21 cellular contexts compared by ENCODE assay signal in the genomic region with DNA sequence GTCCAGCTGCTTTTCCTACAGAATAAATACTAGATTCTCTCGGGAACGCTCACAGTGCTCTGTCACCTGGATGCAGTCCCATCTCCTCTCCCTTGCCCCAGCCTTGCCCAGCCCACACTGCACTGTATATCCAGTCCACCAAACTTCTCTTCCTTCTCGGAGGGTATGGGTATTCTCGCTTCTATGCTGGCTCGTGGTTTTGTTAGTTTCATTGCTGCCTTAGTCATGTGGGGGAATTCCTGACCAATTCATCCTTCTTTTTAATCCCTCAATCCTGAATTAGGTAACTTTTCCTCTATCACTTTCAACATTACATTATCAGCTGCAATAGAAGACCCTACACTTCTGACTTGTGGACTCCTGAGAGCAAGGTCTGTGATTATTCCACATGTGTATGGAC.
A peak's percentile ranks its signal among the peaks of the same experiment; 100 is the strongest.
DNase-seq lines count a peak whose midpoint lies in the region; ATAC-seq and TF ChIP-seq lines count a peak whose summit lies in the region.
"Had no signal": no experiment of that assay in that cellular context is flagged by ENCODE, and none has a peak within 500 bp of the region (broad histone marks: within the 10 kb centered on the region; RNA-seq: fewer than 3 reads in every experiment).

No MANE protein-coding gene starts in this region.

- dilution Hi-C loops in mammary epithelial cell (cut with HindIII; ENCODE audit: low sequenced_read_pairs) = no loop called here

- H3K4me3 ChIP-seq in mammary epithelial cell (replicated peaks in 1 of 3; ENCODE audit: insufficient read depth in 1 of 3, low read depth in 2 of 3, low read length in 3 of 3) = no peak overlapping the region
- H3K4me3 ChIP-seq in breast epithelium = no peak overlapping the region
- H3K4me3 ChIP-seq in fibroblast of mammary gland (ENCODE audit: control insufficient read depth, low read depth, low read length) = no peak overlapping the region
- H3K4me3 ChIP-seq: psoas muscle had no signal

- no peaks in the 10 kb centered on the region for H3K79me2 ChIP-seq in mammary epithelial cell (ENCODE audit: insufficient read depth, low read length)

- H3K27ac ChIP-seq in mammary epithelial cell (ENCODE audit: insufficient read depth, low read depth, low read length) (peak overlapping the region; percentile 1), breast epithelium (no peak overlapping the region)
- H3K27ac ChIP-seq: 22Rv1, psoas muscle, WERI-Rb-1 had no signal

- TF ChIP-seq POLR2A in breast epithelium (IDR thresholded peaks at IDR 0.05) = no peak

- H3K27me3 ChIP-seq in mammary epithelial cell (ENCODE audit: insufficient read depth, low read length) (no peaks in the 10 kb centered on the region), breast epithelium (no peaks in the 10 kb centered on the region)
- H3K27me3 ChIP-seq: BE2C had no signal

- no peaks in the 10 kb centered on the region for H4K20me1 ChIP-seq in mammary epithelial cell (ENCODE audit: insufficient read depth, low read length)

- WGBS in mammary epithelial cell (ENCODE audit: low coverage, missing lambda C conversion rate) = 37% methylated on average over 5 of the region's 5 CpGs

- ATAC-seq in SK-N-SH treated with all-trans-retinoic acid at 6 μM for 48 hours (peak; percentile 30; the same call in 1 of the 3 replicates), GM21825 (IDR thresholded peaks at IDR 0.05; ENCODE audit: unreplicated experiment) (no peak)
- ATAC-seq: left ventricle myocardium superior, psoas muscle had no signal

- intact Hi-C loops in mammary epithelial cell (cut with micrococcal nuclease) = no loop called here
- intact Hi-C loops in breast epithelium (cut with DNase I; ENCODE audit: low total_unique reads) = no loop called here

- no peak for TF ChIP-seq CTCF in mammary epithelial cell (conservative IDR thresholded peaks at IDR 0.05 in 1 of 2, IDR thresholded peaks at IDR 0.05 in 1 of 2; ENCODE audit: extremely low read depth in 1 of 2, insufficient read depth in 1 of 2, low read depth in 1 of 2, low read length in 2 of 2)
- TF ChIP-seq CTCF in breast epithelium (IDR thresholded peaks at IDR 0.05) = no peak
- TF ChIP-seq CTCF in fibroblast of mammary gland (conservative IDR thresholded peaks at IDR 0.05; ENCODE audit: control insufficient read depth, insufficient read depth, low read depth, low read length) = no peak

- H3K9ac ChIP-seq in mammary epithelial cell (ENCODE audit: insufficient read depth, low read length) = no peak overlapping the region

- H2AFZ ChIP-seq in mammary epithelial cell (ENCODE audit: low read depth, low read length) = peak overlapping the region; percentile 41

- H3K4me1 ChIP-seq in mammary epithelial cell (ENCODE audit: insufficient read depth, low read length) (peaks cover 7% of the 10 kb centered on the region), breast epithelium (no peaks in the 10 kb centered on the region)
- H3K4me1 ChIP-seq: BE2C, psoas muscle had no signal

- no TSS peak for BruUV-seq in mammary epithelial cell (replicated peaks; lab: Mats Ljungman, UMichigan)

- H3K36me3 ChIP-seq in mammary epithelial cell (ENCODE audit: insufficient read depth, low read length) = no peaks in the 10 kb centered on the region
- H3K36me3 ChIP-seq in breast epithelium = no peaks in the 10 kb centered on the region
- H3K36me3 ChIP-seq: BE2C, WERI-Rb-1 had no signal

- H3K4me2 ChIP-seq in mammary epithelial cell (ENCODE audit: insufficient read depth, low read depth, low read length) = peak overlapping the region; percentile 8

- CTCF ChIA-PET in mammary epithelial cell (lab: Charles Lee; ENCODE audit: low non-redundant PET) = no interaction called here

- DNase-seq in mammary epithelial cell (peak; percentile 72), breast epithelium (ENCODE audit: low spot score in 2 of 2) (no peak), fibroblast of mammary gland (ENCODE audit: low read depth) (peak; percentile 58), SHP77 treated with DMSO at 0.1 percent for 48 hours (lab: John Stamatoyannopoulos, UW) (no peak), UCSD-AML1 (lab: John Stamatoyannopoulos, UW; ENCODE audit: unreplicated experiment) (no peak), NCI-H774 (lab: John Stamatoyannopoulos, UW) (no peak)
- DNase-seq: activated CD4-positive, alpha-beta T cell treated with anti-CD3 and anti-CD28 coated beads, Interleukin-2, amount 50 U/mL, for 4 hours; activated CD8-positive, alpha-beta memory T cell treated with anti-CD3 and anti-CD28 coated beads, Interleukin-2, amount 50 U/mL, for 48 hours; activated effector memory CD4-positive, alpha-beta T cell treated with anti-CD3 and anti-CD28 coated beads, Interleukin-2, amount 50 U/mL, for 16 hours; BE2C; DMS79 treated with DMSO at 0.1 percent for 48 hours; left ventricle myocardium superior; NCI-H146; psoas muscle; small intestine; stimulated activated CD4-positive, alpha-beta T cell treated with anti-CD3 and anti-CD28 coated beads, Interleukin-4, amount 100 ng/mL, for 1 hour; trophoblast cell; WERI-Rb-1 had no signal

- H3K9me3 ChIP-seq in mammary epithelial cell (replicated peaks; ENCODE audit: insufficient read depth, low read length) = no peaks in the 10 kb centered on the region
- H3K9me3 ChIP-seq in breast epithelium = no peaks in the 10 kb centered on the region
- H3K9me3 ChIP-seq: BE2C, psoas muscle had no signal

- in situ Hi-C loops in mammary epithelial cell (cut with MboI; ENCODE audit: low sequenced_read_pairs in 2 of 2) = no loop called here

TF ChIP-seq in SK-N-SH treated with all-trans-retinoic acid at 6 μM for 48 hours, 23 proteins besides CTCF, POLR2A, EP300 and RAD21:
- TF ChIP-seq GLIS3 (CRISPR knock-in tag; IDR thresholded peaks at IDR 0.05) = no peak
- no peak for TF ChIP-seq SNAI2 (CRISPR knock-in tag; IDR thresholded peaks at IDR 0.05)
- TF ChIP-seq ZNF565 (CRISPR knock-in tag; conservative IDR thresholded peaks at IDR 0.05; ENCODE audit: low read depth) = no peak
- no peak for TF ChIP-seq TCF4 (CRISPR knock-in tag; IDR thresholded peaks at IDR 0.05; ENCODE audit: borderline replicate concordance)
- no peak for TF ChIP-seq PPARA (CRISPR knock-in tag; IDR thresholded peaks at IDR 0.05; ENCODE audit: borderline replicate concordance)
- TF ChIP-seq BACH2 (CRISPR knock-in tag; IDR thresholded peaks at IDR 0.05; ENCODE audit: borderline replicate concordance) = no peak
- no peak for TF ChIP-seq ISL1 (CRISPR knock-in tag; IDR thresholded peaks at IDR 0.05)
- no peak for TF ChIP-seq ZC3H10 (CRISPR knock-in tag; IDR thresholded peaks at IDR 0.05)
- TF ChIP-seq CREB5 (CRISPR knock-in tag; IDR thresholded peaks at IDR 0.05; ENCODE audit: low read depth) = no peak
- TF ChIP-seq ARNTL (CRISPR knock-in tag; IDR thresholded peaks at IDR 0.05; ENCODE audit: borderline replicate concordance, low read depth) = no peak
- no peak for TF ChIP-seq ESRRG (CRISPR knock-in tag; IDR thresholded peaks at IDR 0.05)
- TF ChIP-seq ZNF70 (CRISPR knock-in tag; IDR thresholded peaks at IDR 0.05) = no peak
- TF ChIP-seq CSDC2 (CRISPR knock-in tag; IDR thresholded peaks at IDR 0.05) = no peak
- no peak for TF ChIP-seq ZFP30 (CRISPR knock-in tag; IDR thresholded peaks at IDR 0.05)

Comparison
In these comparisons a context has a peak if more than half of its experiments do, and no peak if none do; other contexts are left out.
1. DNase-seq: peak in mammary epithelial cell (single experiment) and fibroblast of mammary gland (single experiment); none in breast epithelium (0 of 2), SHP77 treated with DMSO at 0.1 percent for 48 hours (single experiment), UCSD-AML1 (single experiment) and NCI-H774 (single experiment).